ENCODE assay signal across 8 cellular contexts in the genomic region with DNA sequence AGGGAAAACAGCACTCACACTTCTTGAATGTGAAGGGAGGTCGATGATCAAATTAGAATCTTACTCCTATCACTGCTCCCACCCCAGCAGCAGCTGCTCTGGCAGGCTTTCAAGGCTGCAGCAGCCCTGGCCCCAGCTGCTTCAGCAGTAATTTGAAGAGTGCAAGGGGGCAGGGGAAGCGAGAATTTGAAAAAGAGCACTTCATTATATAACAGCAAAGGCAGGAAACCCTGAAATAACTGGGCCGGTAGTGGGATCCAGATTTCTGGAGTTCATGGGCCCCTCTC. TPM values are rescaled to one million over a fixed set of nuclear protein-coding genes. Genes with fewer than 3 reads are reported as not detected.
DNase-seq lines count a peak whose midpoint lies in the region; TF ChIP-seq lines count a peak whose summit lies in the region.

No MANE protein-coding gene starts in this region.

- no peaks in the 10 kb centered on the region for H3K36me3 Mint-ChIP-seq in Caco-2 (ENCODE audit: insufficient read depth, unreplicated experiment)

- H3K36me3 ChIP-seq in HUES6 (ENCODE audit: control insufficient read depth, insufficient read depth, low read length): no peaks in the 10 kb centered on the region
- H3K36me3 ChIP-seq in Caco-2 (ENCODE audit: control insufficient read depth, insufficient read depth, low read length): no peaks in the 10 kb centered on the region

- peak overlapping the region; percentile 90 for H3K9ac ChIP-seq in HUES6 (ENCODE audit: low read length)

- no peaks in the 10 kb centered on the region for H3K9me3 ChIP-seq in HUES6 (ENCODE audit: control insufficient read depth, insufficient read depth, low read depth, low read length)
- H3K9me3 ChIP-seq in Caco-2: no peaks in the 10 kb centered on the region

- no peak overlapping the region for H3K27ac Mint-ChIP-seq in Caco-2 (ENCODE audit: unreplicated experiment)

- peak overlapping the region; percentile 95 for H3K27ac ChIP-seq in HUES6 (ENCODE audit: low read depth, low read length)

- intact Hi-C loops in Caco-2 (cut with micrococcal nuclease; ENCODE audit: unreplicated experiment): no loop called here

- no TSS peak for BruUV-seq in Caco-2 (replicated peaks; lab: Mats Ljungman, UMichigan)

- no peaks in the 10 kb centered on the region for H3K27me3 ChIP-seq in HUES6 (ENCODE audit: control insufficient read depth, insufficient read depth, low read length)
- no peaks in the 10 kb centered on the region for H3K27me3 ChIP-seq in Caco-2 (replicated peaks; ENCODE audit: control insufficient read depth, insufficient read depth, low read length)

- H3K27me3 Mint-ChIP-seq in Caco-2 (ENCODE audit: insufficient read depth, unreplicated experiment): no peaks in the 10 kb centered on the region

- DNase-seq in A172 (ENCODE audit: low spot score) (peak; percentile 60), cardiac fibroblast (ENCODE audit: low read depth in 2 of 2) (peak; percentile 29 to 63), medulla oblongata (ENCODE audit: extremely low spot score) (peak; percentile 28), T1000 (lab: John Stamatoyannopoulos, UW) (no peak), Caco-2 (no peak), DMS153 treated with DMSO at 0.1 percent for 48 hours (lab: John Stamatoyannopoulos, UW; ENCODE audit: unreplicated experiment) (no peak), COR-L47 (lab: John Stamatoyannopoulos, UW) (no peak)

- peaks cover 9% of the 10 kb centered on the region for H3K4me1 Mint-ChIP-seq in Caco-2 (ENCODE audit: low read depth, unreplicated experiment)

- CTCF ChIA-PET in Caco-2 (lab: Charles Lee): no interaction called here

- H3K4me1 ChIP-seq in HUES6 (ENCODE audit: control insufficient read depth, insufficient read depth, low read length): peaks cover 42% of the 10 kb centered on the region
- peaks cover 10% of the 10 kb centered on the region for H3K4me1 ChIP-seq in Caco-2

- no peak overlapping the region for H3K4me3 Mint-ChIP-seq in Caco-2 (ENCODE audit: unreplicated experiment)

- TF ChIP-seq CTCF in cardiac fibroblast (IDR thresholded peaks at IDR 0.05; ENCODE audit: low read depth, low read length) (no peak), Caco-2 (IDR thresholded peaks at IDR 0.05; ENCODE audit: insufficient read depth in 1 of 2, low read depth in 1 of 2, low read length in 1 of 2, severe bottlenecking in 1 of 2, unreplicated experiment in 1 of 2) (no peak)

- peak overlapping the region; percentile 44 for H3K4me3 ChIP-seq in HUES6 (ENCODE audit: low read depth, low read length)
- H3K4me3 ChIP-seq in cardiac fibroblast (replicated peaks in 1 of 2; ENCODE audit: low read depth in 2 of 2, low read length in 2 of 2): no peak overlapping the region
- no peak overlapping the region for H3K4me3 ChIP-seq in Caco-2 (ENCODE audit: low read depth, low read length)

- H3K9me3 Mint-ChIP-seq in Caco-2 (ENCODE audit: unreplicated experiment): no peaks in the 10 kb centered on the region

- POLR2A ChIA-PET in Caco-2 (lab: Charles Lee): no interaction called here

RNA-seq across cellular contexts. Expression of a gene that starts 44.9 kb away (rescaled TPM):
- total RNA-seq in A172 (2014; rRNA removed; shearing (Covaris generic)): 0.96 and 1.5 TPM in 2 replicates
- not detected in 2 replicates for total RNA-seq in Caco-2 (2022)

Comparison
In these comparisons a context has a peak if more than half of its experiments do, and no peak if none do; other contexts are left out.
1. DNase-seq: peak in A172 (single experiment), cardiac fibroblast (2 of 2) and medulla oblongata (single experiment); none in T1000 (single experiment), Caco-2 (0 of 2), DMS153 treated with DMSO at 0.1 percent for 48 hours (single experiment) and COR-L47 (single experiment).